29 cellular contexts compared by ENCODE assay signal in the genomic region with DNA sequence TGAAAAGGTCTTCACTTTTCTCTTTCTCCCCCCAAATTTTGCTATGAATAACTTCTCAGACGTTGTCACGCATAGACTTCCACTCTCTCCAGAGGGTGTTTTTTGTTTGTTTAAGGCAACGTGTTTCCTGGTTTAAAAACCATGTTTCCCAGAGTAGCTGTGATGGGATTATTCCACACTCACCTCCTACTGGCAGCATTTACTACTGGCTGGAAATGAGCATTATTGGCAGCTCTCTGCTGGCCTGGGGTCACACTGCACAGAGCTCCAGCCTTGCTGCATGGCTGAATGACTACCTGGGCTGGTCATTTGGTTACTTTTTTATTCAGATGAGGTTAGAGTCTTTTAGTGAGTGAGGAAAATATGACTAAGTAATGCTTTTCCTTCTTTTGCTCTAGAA.
DNase-seq lines count a peak whose midpoint lies in the region; ATAC-seq, FAIRE-seq and TF ChIP-seq lines count a peak whose summit lies in the region.
"Had no signal": no experiment of that assay in that cellular context is flagged by ENCODE, and none has a peak within 500 bp of the region (broad histone marks: within the 10 kb centered on the region; RNA-seq: fewer than 3 reads in every experiment).

No MANE protein-coding gene starts in this region.

- WGBS in A549 (ENCODE audit: missing lambda C conversion rate) = 37% methylated on average over 3 of the region's 3 CpGs

- H3K27ac Mint-ChIP-seq in chondrocyte (ENCODE audit: unreplicated experiment) = peak overlapping the region; percentile 83
- no peak overlapping the region for H3K27ac Mint-ChIP-seq in activated CD8-positive, alpha-beta T cell treated with anti-CD3 and anti-CD28 coated beads for 36 hours
- no peak overlapping the region for H3K27ac Mint-ChIP-seq in MCF 10A (ENCODE audit: low read depth, unreplicated experiment)
- H3K27ac Mint-ChIP-seq: activated naive CD4-positive, alpha-beta T cell treated with anti-CD3 and anti-CD28 coated beads for 36 hours; CD14-positive monocyte; effector memory CD8-positive, alpha-beta T cell had no signal

- no peak for FAIRE-seq in A549 (lab: Jason Lieb, UNC)
- FAIRE-seq: bronchial epithelial cell, frontal cortex, G401.6, pancreas had no signal

- no peak for TF ChIP-seq EP300 in A549 (IDR thresholded peaks at IDR 0.05)

- POLR2A ChIA-PET in A549 (lab: Yijun Ruan, JAX) = no interaction called here
- POLR2A ChIA-PET in activated CD8-positive, alpha-beta T cell treated with anti-CD3 and anti-CD28 coated beads for 36 hours (lab: Charles Lee) = no interaction called here
- POLR2A ChIA-PET in MCF 10A (lab: Yijun Ruan, JAX) = no interaction called here

- peak overlapping the region; percentile 52 to 78; a peak in 4 of 6 replicates for H3K27ac ChIP-seq in A549
- peak overlapping the region; percentile 83 for H3K27ac ChIP-seq in SJSA1
- H3K27ac ChIP-seq: 22Rv1, adrenal gland, pancreas, right atrium auricular region, RWPE1 had no signal

- H3K36me3 ChIP-seq in SJSA1 = no peaks in the 10 kb centered on the region
- H3K36me3 ChIP-seq: adrenal gland, pancreas, right atrium auricular region had no signal

- H3K9me3 Mint-ChIP-seq in chondrocyte (ENCODE audit: low read depth) (peaks cover 33% of the 10 kb centered on the region), MCF 10A (ENCODE audit: unreplicated experiment) (peaks cover 32% of the 10 kb centered on the region)
- H3K9me3 Mint-ChIP-seq in activated CD8-positive, alpha-beta T cell treated with anti-CD3 and anti-CD28 coated beads for 36 hours = peaks cover 32% of the 10 kb centered on the region

- H3K4me3 Mint-ChIP-seq in chondrocyte (ENCODE audit: unreplicated experiment) (no peak overlapping the region), MCF 10A (ENCODE audit: unreplicated experiment) (no peak overlapping the region)
- no peak overlapping the region for H3K4me3 Mint-ChIP-seq in activated CD8-positive, alpha-beta T cell treated with anti-CD3 and anti-CD28 coated beads for 36 hours
- H3K4me3 Mint-ChIP-seq: activated naive CD4-positive, alpha-beta T cell treated with anti-CD3 and anti-CD28 coated beads for 36 hours; CD14-positive monocyte; effector memory CD8-positive, alpha-beta T cell had no signal

- intact Hi-C loops in activated CD8-positive, alpha-beta T cell treated with anti-CD3 and anti-CD28 coated beads for 36 hours (cut with micrococcal nuclease) = no loop called here
- intact Hi-C loops in MCF 10A (cut with micrococcal nuclease) = no loop called here

- peak overlapping the region; percentile 2; the same call in 1 of the 3 replicates for H3K4me2 ChIP-seq in A549

- H3K27me3 ChIP-seq in SJSA1 (replicated peaks) = no peaks in the 10 kb centered on the region
- H3K27me3 ChIP-seq: adrenal gland, pancreas, right atrium auricular region had no signal

- no peaks in the 10 kb centered on the region for H3K27me3 Mint-ChIP-seq in chondrocyte (ENCODE audit: low read depth)
- no peaks in the 10 kb centered on the region for H3K27me3 Mint-ChIP-seq in activated CD8-positive, alpha-beta T cell treated with anti-CD3 and anti-CD28 coated beads for 36 hours
- H3K27me3 Mint-ChIP-seq in MCF 10A (ENCODE audit: insufficient read depth, unreplicated experiment) = no peaks in the 10 kb centered on the region
- H3K27me3 Mint-ChIP-seq: effector memory CD8-positive, alpha-beta T cell had no signal

- TF ChIP-seq CTCF in A549 (IDR thresholded peaks at IDR 0.05) (no peak), chondrocyte (IDR thresholded peaks at IDR 0.05) (peak; percentile 49), MCF 10A (IDR thresholded peaks at IDR 0.05; ENCODE audit: unreplicated experiment) (no peak)
- TF ChIP-seq CTCF in activated CD8-positive, alpha-beta T cell treated with anti-CD3 and anti-CD28 coated beads for 36 hours (IDR thresholded peaks at IDR 0.05) = no peak

- no peak for TF ChIP-seq POLR2A in A549 (IDR thresholded peaks at IDR 0.05; ENCODE audit: low read length)

- no TSS peak for BruUV-seq in MCF 10A (replicated peaks; lab: Mats Ljungman, UMichigan)

- H3K4me3 ChIP-seq in A549 (no peak overlapping the region), SJSA1 (no peak overlapping the region)
- H3K4me3 ChIP-seq: adrenal gland, pancreas, right atrium auricular region had no signal

- H3K9me3 ChIP-seq in A549 (peaks cover 78% of the 10 kb centered on the region), SJSA1 (replicated peaks) (no peaks in the 10 kb centered on the region)
- H3K9me3 ChIP-seq: adrenal gland, pancreas had no signal

- H3K36me3 Mint-ChIP-seq in chondrocyte (ENCODE audit: low read depth) (peaks cover 3% of the 10 kb centered on the region), MCF 10A (ENCODE audit: insufficient read depth, unreplicated experiment) (no peaks in the 10 kb centered on the region)
- no peaks in the 10 kb centered on the region for H3K36me3 Mint-ChIP-seq in activated CD8-positive, alpha-beta T cell treated with anti-CD3 and anti-CD28 coated beads for 36 hours (ENCODE audit: low read depth)
- H3K36me3 Mint-ChIP-seq: CD14-positive monocyte had no signal

- CTCF ChIA-PET in A549 (lab: Yijun Ruan, JAX) (interaction anchor here (2.4 kb wide), 1 partner anchor 12 kb away, joined by 8 read pairs; no protein-coding TSS in a partner anchor), MCF 10A (lab: Yijun Ruan, JAX) (no interaction called here)
- CTCF ChIA-PET in activated CD8-positive, alpha-beta T cell treated with anti-CD3 and anti-CD28 coated beads for 36 hours (lab: Charles Lee) = no interaction called here

- peaks cover 74% of the 10 kb centered on the region for H3K4me1 Mint-ChIP-seq in chondrocyte (ENCODE audit: low read depth)
- H3K4me1 Mint-ChIP-seq in activated CD8-positive, alpha-beta T cell treated with anti-CD3 and anti-CD28 coated beads for 36 hours (ENCODE audit: low read depth) = no peaks in the 10 kb centered on the region
- no peaks in the 10 kb centered on the region for H3K4me1 Mint-ChIP-seq in MCF 10A (ENCODE audit: insufficient read depth, unreplicated experiment)
- H3K4me1 Mint-ChIP-seq: CD14-positive monocyte had no signal

- ATAC-seq in A549 = peak; percentile 75 to 87
- no peak for ATAC-seq in activated CD8-positive, alpha-beta T cell treated with anti-CD3 and anti-CD28 coated beads for 36 hours
- ATAC-seq: effector memory CD8-positive, alpha-beta T cell; left cardiac atrium; pancreas; stimulated activated naive CD8-positive, alpha-beta T cell treated with anti-CD3 and anti-CD28 coated beads, Interleukin-15, Interleukin-2, amounts not matched to agents 100 U/mL and 50 U/mL, for 24 hours had no signal

- no peak for TF ChIP-seq RAD21 in A549 (conservative IDR thresholded peaks at IDR 0.05 in 1 of 2, IDR thresholded peaks at IDR 0.05 in 1 of 2)

- DNase-seq in A549 (ENCODE audit: low read depth in 1 of 2, low spot score in 1 of 2) (peak in 1 of 2 experiments; percentile 5), SJSA1 (ENCODE audit: low read depth in 1 of 2, low spot score in 2 of 2) (peak in 1 of 2 experiments; percentile 63), chondrocyte (ENCODE audit: low spot score) (no peak), kidney tubule cell (ENCODE audit: low spot score) (peak; percentile 87), MCF 10A (ENCODE audit: unreplicated experiment) (no peak)
- DNase-seq in activated CD4-positive, CD25-positive, alpha-beta regulatory T cell treated with anti-CD3 and anti-CD28 coated beads, Interleukin-2, amount 50 U/mL, for 72 hours = no peak
- no peak for DNase-seq in activated CD8-positive, alpha-beta T cell treated with anti-CD3 and anti-CD28 coated beads for 36 hours
- DNase-seq in central memory CD4-positive, alpha-beta T cell = no peak
- DNase-seq: activated CD4-positive, alpha-beta T cell treated with anti-CD3 and anti-CD28 coated beads, Interleukin-2, amount 50 U/mL, for 48 hours; activated CD8-positive, alpha-beta memory T cell treated with anti-CD3 and anti-CD28 coated beads, Interleukin-2, amount 50 U/mL, for 4 hours; activated naive CD4-positive, alpha-beta T cell treated with anti-CD3 and anti-CD28 coated beads for 36 hours; adrenal gland; cortex of kidney; DMS79; effector memory CD8-positive, alpha-beta T cell; Kasumi-1; left cardiac atrium; NCI-H1048; NCI-H1694 treated with DMSO at 0.1 percent for 48 hours; pancreas; stimulated activated CD4-positive, alpha-beta T cell treated with anti-CD3 and anti-CD28 coated beads, Interleukin-1b, Interleukin-23, amount 100 ng/mL, for 48 hours; stimulated activated naive CD8-positive, alpha-beta T cell treated with anti-CD3 and anti-CD28 coated beads, Interleukin-15, Interleukin-2, amounts not matched to agents 100 U/mL and 50 U/mL, for 24 hours had no signal

- H3K4me1 ChIP-seq in A549 (no peaks in the 10 kb centered on the region), SJSA1 (replicated peaks) (peaks cover 33% of the 10 kb centered on the region)
- H3K4me1 ChIP-seq: pancreas had no signal

TF ChIP-seq in A549, 52 proteins besides CTCF, POLR2A, EP300 and RAD21 (continues in another document):
- TF ChIP-seq, protein P1, sequence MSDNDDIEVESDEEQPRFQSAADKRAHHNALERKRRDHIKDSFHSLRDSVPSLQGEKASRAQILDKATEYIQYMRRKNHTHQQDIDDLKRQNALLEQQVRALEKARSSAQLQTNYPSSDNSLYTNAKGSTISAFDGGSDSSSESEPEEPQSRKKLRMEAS (IDR thresholded peaks at IDR 0.05) = no peak
- TF ChIP-seq HEYL (CRISPR knock-in tag; IDR thresholded peaks at IDR 0.05) (no peak), EHMT2 (IDR thresholded peaks at IDR 0.05; ENCODE audit: low read depth) (no peak), SREBF2 (IDR thresholded peaks at IDR 0.05) (no peak), RNF2 (IDR thresholded peaks at IDR 0.05; ENCODE audit: borderline replicate concordance, low read depth) (no peak), CBX8 (IDR thresholded peaks at IDR 0.05) (no peak)
- TF ChIP-seq, protein P2, sequence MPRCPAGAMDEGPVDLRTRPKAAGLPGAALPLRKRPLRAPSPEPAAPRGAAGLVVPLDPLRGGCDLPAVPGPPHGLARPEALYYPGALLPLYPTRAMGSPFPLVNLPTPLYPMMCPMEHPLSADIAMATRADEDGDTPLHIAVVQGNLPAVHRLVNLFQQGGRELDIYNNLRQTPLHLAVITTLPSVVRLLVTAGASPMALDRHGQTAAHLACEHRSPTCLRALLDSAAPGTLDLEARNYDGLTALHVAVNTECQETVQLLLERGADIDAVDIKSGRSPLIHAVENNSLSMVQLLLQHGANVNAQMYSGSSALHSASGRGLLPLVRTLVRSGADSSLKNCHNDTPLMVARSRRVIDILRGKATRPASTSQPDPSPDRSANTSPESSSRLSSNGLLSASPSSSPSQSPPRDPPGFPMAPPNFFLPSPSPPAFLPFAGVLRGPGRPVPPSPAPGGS (IDR thresholded peaks at IDR 0.05) = no peak
- TF ChIP-seq, protein P3, sequence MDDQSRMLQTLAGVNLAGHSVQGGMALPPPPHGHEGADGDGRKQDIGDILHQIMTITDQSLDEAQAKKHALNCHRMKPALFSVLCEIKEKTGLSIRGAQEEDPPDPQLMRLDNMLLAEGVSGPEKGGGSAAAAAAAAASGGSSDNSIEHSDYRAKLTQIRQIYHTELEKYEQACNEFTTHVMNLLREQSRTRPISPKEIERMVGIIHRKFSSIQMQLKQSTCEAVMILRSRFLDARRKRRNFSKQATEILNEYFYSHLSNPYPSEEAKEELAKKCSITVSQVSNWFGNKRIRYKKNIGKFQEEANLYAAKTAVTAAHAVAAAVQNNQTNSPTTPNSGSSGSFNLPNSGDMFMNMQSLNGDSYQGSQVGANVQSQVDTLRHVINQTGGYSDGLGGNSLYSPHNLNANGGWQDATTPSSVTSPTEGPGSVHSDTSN (IDR thresholded peaks at IDR 0.05) = no peak
